Comparison of ENCODE assay signal across 10 cellular contexts in the genomic region with DNA sequence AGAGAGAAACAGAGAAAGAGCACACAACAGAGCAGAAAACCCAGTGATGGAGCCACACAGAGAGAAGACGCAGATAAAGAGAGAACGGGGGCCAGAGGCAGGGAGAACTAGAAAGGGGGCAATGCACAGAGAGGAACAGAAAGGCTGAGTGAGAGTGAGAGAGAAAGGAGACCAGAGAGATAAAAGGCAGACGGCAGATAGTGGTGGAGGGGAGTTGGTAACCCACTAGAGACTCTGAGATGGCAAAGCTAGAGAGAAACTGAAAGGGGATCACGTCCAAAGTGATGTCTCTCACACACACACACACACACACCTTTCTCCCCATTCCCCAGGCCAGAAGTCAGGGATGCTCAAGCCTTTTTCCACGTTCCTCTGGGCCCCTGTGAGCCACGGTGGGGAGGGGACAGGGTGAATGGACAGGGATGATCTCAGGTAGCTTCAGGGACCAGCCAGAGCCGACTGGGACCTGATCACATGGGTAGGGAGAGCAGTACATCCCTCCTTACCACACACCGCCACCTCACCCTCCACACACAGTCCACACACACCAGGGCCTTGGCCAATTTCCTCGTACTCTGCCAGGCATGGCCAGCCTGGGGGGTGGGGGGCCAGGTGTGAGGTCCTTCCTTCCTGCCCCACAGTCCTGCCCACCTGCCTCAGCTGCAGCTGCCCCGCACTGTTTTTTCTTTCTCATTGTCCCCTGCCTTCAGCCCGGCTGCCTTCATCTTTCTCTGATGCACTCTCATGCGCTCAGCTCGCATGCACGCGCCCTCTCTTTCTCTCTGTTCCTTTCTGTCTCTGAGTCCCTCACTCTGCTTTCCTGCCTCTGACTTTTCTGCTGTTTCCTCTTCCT. TPM values are rescaled to one million over a fixed set of nuclear protein-coding genes. Genes with fewer than 3 reads are reported as not detected.
DNase-seq lines count a peak whose midpoint lies in the region; ATAC-seq and TF ChIP-seq lines count a peak whose summit lies in the region.
"Had no signal": no experiment of that assay in that cellular context is flagged by ENCODE, and none has a peak within 500 bp of the region (broad histone marks: within the 10 kb centered on the region; RNA-seq: fewer than 3 reads in every experiment).

No MANE protein-coding gene starts in this region.

- ATAC-seq in activated CD4-positive, alpha-beta T cell treated with anti-CD3 and anti-CD28 coated beads for 36 hours, result peak; percentile 62
- ATAC-seq in activated CD8-positive, alpha-beta T cell treated with anti-CD3 and anti-CD28 coated beads for 36 hours, result peak; percentile 74
- peak; percentile 18 for ATAC-seq in omental fat pad (ENCODE audit: low FRiP score)

- H3K4me3 Mint-ChIP-seq in activated CD4-positive, alpha-beta T cell treated with anti-CD3 and anti-CD28 coated beads for 36 hours, result peak overlapping the region; percentile 13
- peak overlapping the region; percentile 14 for H3K4me3 Mint-ChIP-seq in activated CD8-positive, alpha-beta T cell treated with anti-CD3 and anti-CD28 coated beads for 36 hours

- CTCF ChIA-PET in activated CD4-positive, alpha-beta T cell treated with anti-CD3 and anti-CD28 coated beads for 36 hours (lab: Charles Lee), result no interaction called here
- CTCF ChIA-PET in activated CD8-positive, alpha-beta T cell treated with anti-CD3 and anti-CD28 coated beads for 36 hours (lab: Charles Lee), result interaction anchor here (0.8 to 1.4 kb wide), 4 partner anchors 21 to 46 kb away, joined by 3 to 5 read pairs (median 3); no protein-coding TSS in a partner anchor

- DNase-seq in activated CD4-positive, alpha-beta T cell treated with anti-CD3 and anti-CD28 coated beads for 36 hours, result no peak
- no peak for DNase-seq in activated CD4-positive, alpha-beta T cell treated with anti-CD3 and anti-CD28 coated beads for 4 hours
- DNase-seq in NCI-H1092 treated with DMSO at 0.1 percent for 48 hours (lab: John Stamatoyannopoulos, UW), result peak; percentile 75
- peak; percentile 25 for DNase-seq in activated CD8-positive, alpha-beta T cell treated with anti-CD3 and anti-CD28 coated beads for 36 hours
- no peak for DNase-seq in omental fat pad (ENCODE audit: low spot score)
- DNase-seq in stimulated activated CD4-positive, alpha-beta T cell treated with anti-CD3 and anti-CD28 coated beads, Interleukin-2, amount 100 ng/mL, for 48 hours, result no peak
- DNase-seq in MG63, result no peak
- no peak for DNase-seq in amniotic stem cell (lab: John Stamatoyannopoulos, UW)
- DNase-seq: NCI-H187 had no signal

- H3K4me1 Mint-ChIP-seq in activated CD4-positive, alpha-beta T cell treated with anti-CD3 and anti-CD28 coated beads for 36 hours, result peaks cover 17% of the 10 kb centered on the region
- peaks cover 16% of the 10 kb centered on the region for H3K4me1 Mint-ChIP-seq in activated CD8-positive, alpha-beta T cell treated with anti-CD3 and anti-CD28 coated beads for 36 hours (ENCODE audit: low read depth)

- H3K27me3 Mint-ChIP-seq in activated CD4-positive, alpha-beta T cell treated with anti-CD3 and anti-CD28 coated beads for 36 hours, result no peaks in the 10 kb centered on the region
- no peaks in the 10 kb centered on the region for H3K27me3 Mint-ChIP-seq in activated CD8-positive, alpha-beta T cell treated with anti-CD3 and anti-CD28 coated beads for 36 hours

- peaks cover 13% of the 10 kb centered on the region for H3K27me3 ChIP-seq in MG63

- H3K27ac Mint-ChIP-seq in activated CD4-positive, alpha-beta T cell treated with anti-CD3 and anti-CD28 coated beads for 36 hours, result peak overlapping the region; percentile 34
- H3K27ac Mint-ChIP-seq in activated CD8-positive, alpha-beta T cell treated with anti-CD3 and anti-CD28 coated beads for 36 hours, result peak overlapping the region; percentile 42

- no peaks in the 10 kb centered on the region for H3K9me3 Mint-ChIP-seq in activated CD4-positive, alpha-beta T cell treated with anti-CD3 and anti-CD28 coated beads for 36 hours (ENCODE audit: low read depth)
- no peaks in the 10 kb centered on the region for H3K9me3 Mint-ChIP-seq in activated CD8-positive, alpha-beta T cell treated with anti-CD3 and anti-CD28 coated beads for 36 hours

- H3K36me3 ChIP-seq in MG63, result no peaks in the 10 kb centered on the region
- H3K36me3 ChIP-seq: cardiac muscle cell had no signal

- H3K36me3 Mint-ChIP-seq in activated CD4-positive, alpha-beta T cell treated with anti-CD3 and anti-CD28 coated beads for 36 hours (ENCODE audit: low read depth), result no peaks in the 10 kb centered on the region
- no peaks in the 10 kb centered on the region for H3K36me3 Mint-ChIP-seq in activated CD8-positive, alpha-beta T cell treated with anti-CD3 and anti-CD28 coated beads for 36 hours (ENCODE audit: low read depth)

- TF ChIP-seq CTCF in activated CD8-positive, alpha-beta T cell treated with anti-CD3 and anti-CD28 coated beads for 36 hours (IDR thresholded peaks at IDR 0.05), result no peak
- no peak for TF ChIP-seq CTCF in omental fat pad (IDR thresholded peaks at IDR 0.05)

- intact Hi-C loops in activated CD4-positive, alpha-beta T cell treated with anti-CD3 and anti-CD28 coated beads for 36 hours (cut with DNase I, micrococcal nuclease), result no loop called here
- intact Hi-C loops in activated CD8-positive, alpha-beta T cell treated with anti-CD3 and anti-CD28 coated beads for 36 hours (cut with micrococcal nuclease), result no loop called here

- no peak overlapping the region for H3K4me3 ChIP-seq in MG63
- H3K4me3 ChIP-seq: cardiac muscle cell had no signal

- no peaks in the 10 kb centered on the region for H3K9me3 ChIP-seq in MG63

- POLR2A ChIA-PET in activated CD4-positive, alpha-beta T cell treated with anti-CD3 and anti-CD28 coated beads for 36 hours (lab: Charles Lee), result no interaction called here
- POLR2A ChIA-PET in activated CD8-positive, alpha-beta T cell treated with anti-CD3 and anti-CD28 coated beads for 36 hours (lab: Charles Lee), result interaction anchor here (0.7 to 1.1 kb wide), 2 partner anchors 19 to 42 kb away, joined by 3 to 4 read pairs; no protein-coding TSS in a partner anchor

RNA-seq across cellular contexts. Expression of a gene that starts 22.5 kb away (rescaled TPM):
- total RNA-seq in activated CD4-positive, alpha-beta T cell treated with anti-CD3 and anti-CD28 coated beads for 36 hours, result 10 to 100 TPM; 43.6 to 62.8 TPM
- total RNA-seq in activated CD8-positive, alpha-beta T cell treated with anti-CD3 and anti-CD28 coated beads for 36 hours, result 10 to 100 TPM; 37.7 to 40.7 TPM
- 1 to 10 TPM in 3 of 4 donors, under 1 TPM in 1; 0.56 to 3.2 (median 1.5) TPM for total RNA-seq in omental fat pad
- not detected in 2 replicates for total RNA-seq in MG63 (2014; rRNA removed; shearing (Covaris generic); ENCODE audit: low replicate concordance)
- total RNA-seq: cardiac muscle cell had no signal

Comparison
In these comparisons a context has a peak if more than half of its experiments do, and no peak if none do; other contexts are left out.
1. ATAC-seq: peak in every context shown above with its lines; median percentile 74 in activated CD8-positive, alpha-beta T cell treated with anti-CD3 and anti-CD28 coated beads for 36 hours; 62 in activated CD4-positive, alpha-beta T cell treated with anti-CD3 and anti-CD28 coated beads for 36 hours; 18 in omental fat pad.
2. DNase-seq: peak in NCI-H1092 treated with DMSO at 0.1 percent for 48 hours (single experiment) and activated CD8-positive, alpha-beta T cell treated with anti-CD3 and anti-CD28 coated beads for 36 hours (single experiment); none in activated CD4-positive, alpha-beta T cell treated with anti-CD3 and anti-CD28 coated beads for 36 hours (single experiment), activated CD4-positive, alpha-beta T cell treated with anti-CD3 and anti-CD28 coated beads for 4 hours (0 of 2), omental fat pad (single experiment), stimulated activated CD4-positive, alpha-beta T cell treated with anti-CD3 and anti-CD28 coated beads, Interleukin-2, amount 100 ng/mL, for 48 hours (0 of 2), MG63 (single experiment) and amniotic stem cell (single experiment).
3. RNA of a gene that starts 22.5 kb away (total RNA-seq): 43.6 to 62.8 TPM in activated CD4-positive, alpha-beta T cell treated with anti-CD3 and anti-CD28 coated beads for 36 hours and 37.7 to 40.7 TPM in activated CD8-positive, alpha-beta T cell treated with anti-CD3 and anti-CD28 coated beads for 36 hours; 0.56 to 3.2 TPM in omental fat pad and not detected in MG63; every median in the first group is over 4 times any median in the second.